ENCODE assay signal across 9 cellular contexts in the genomic region with DNA sequence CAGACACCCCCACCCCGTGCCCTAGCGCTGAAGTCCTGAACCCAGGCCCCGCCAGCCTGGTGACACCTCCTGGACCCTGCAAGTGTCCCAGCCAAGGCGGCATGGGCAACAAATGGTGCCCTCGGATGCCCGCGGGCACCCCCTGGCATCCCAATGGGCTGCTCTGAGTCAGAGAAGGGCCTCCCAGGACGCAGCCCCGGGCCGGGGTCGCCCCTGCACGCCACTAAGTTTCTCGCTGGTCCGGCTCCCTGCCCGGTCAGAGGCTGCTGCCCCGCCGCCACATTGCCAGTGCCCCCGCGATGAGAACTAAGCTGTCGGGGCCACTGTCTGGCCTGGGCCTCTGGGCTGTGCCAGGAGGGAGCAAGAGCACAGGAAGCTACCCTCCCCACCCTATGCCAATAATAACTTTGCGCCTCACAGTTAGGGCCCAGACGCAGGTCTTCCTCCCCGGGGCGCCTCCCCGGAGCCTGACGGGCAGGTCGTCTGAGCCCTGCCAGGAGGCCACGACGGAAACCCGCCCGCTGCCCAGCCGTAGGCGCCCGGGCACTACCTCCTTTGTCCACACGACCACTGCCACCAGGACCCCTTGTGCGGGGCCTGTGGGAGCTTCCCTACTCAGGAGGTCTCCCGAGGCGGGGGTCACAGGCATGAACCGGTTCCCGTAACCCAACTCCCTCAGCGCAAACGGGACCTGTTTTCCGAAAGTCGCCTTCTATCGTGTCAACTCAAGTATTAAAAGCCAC. TPM values are rescaled to one million over a fixed set of nuclear protein-coding genes. Genes with fewer than 3 reads are reported as not detected.
A peak's percentile ranks its signal among the peaks of the same experiment; 100 is the strongest.
DNase-seq lines count a peak whose midpoint lies in the region; ATAC-seq and TF ChIP-seq lines count a peak whose summit lies in the region.
"Had no signal": no experiment of that assay in that cellular context is flagged by ENCODE, and none has a peak within 500 bp of the region (broad histone marks: within the 10 kb centered on the region; RNA-seq: fewer than 3 reads in every experiment).

No MANE protein-coding gene starts in this region.

- no peak for ATAC-seq in stimulated activated memory B cell treated with anti-CD40 and anti-IgM and Interleukin-4, amounts not matched to agents 10 μg/mL and 1 μg/mL and 100 μg/mL, for 72 hours
- ATAC-seq in HG02763 (IDR thresholded peaks at IDR 0.05; ENCODE audit: unreplicated experiment): no peak

- H3K27me3 ChIP-seq in CD4-positive, alpha-beta memory T cell (ENCODE audit: insufficient read depth, low read length): no peaks in the 10 kb centered on the region

- peaks cover 13 to 57% (median 34%) of the 10 kb centered on the region in 4 donors for H3K4me1 Mint-ChIP-seq in CD4-positive, alpha-beta memory T cell
- peaks cover 31% of the 10 kb centered on the region for H3K4me1 Mint-ChIP-seq in activated naive CD4-positive, alpha-beta T cell treated with anti-CD3 and anti-CD28 coated beads, Interleukin-2, amount 50 U/mL, for 24 hours
- peaks cover 41% of the 10 kb centered on the region in 2 donors for H3K4me1 Mint-ChIP-seq in immature natural killer cell
- peaks cover 66% of the 10 kb centered on the region for H3K4me1 Mint-ChIP-seq in stimulated activated memory B cell treated with anti-CD40 and anti-IgM and Interleukin-4, amounts not matched to agents 10 μg/mL and 1 μg/mL and 100 μg/mL, for 72 hours

- in situ Hi-C loops in GM13977 (cut with MboI; ENCODE audit: low pct_unique_long_range_greater_than_20kb, low sequenced_read_pairs, unreplicated experiment): no loop called here

- intact Hi-C loops in CD4-positive, alpha-beta memory T cell (cut with micrococcal nuclease): loop anchor here (1.0 to 5.0 kb wide), 6 partner anchors 11 to 1062 kb away; a partner anchor contains a TSS

- POLR2A ChIA-PET in CD4-positive, alpha-beta memory T cell (lab: Charles Lee; ENCODE audit: partially characterized antibody): interaction anchor here (0.8 to 2.6 kb wide), 13 partner anchors 10 to 357 kb away, joined by 3 to 16 read pairs (median 5); a partner anchor contains a TSS

- TF ChIP-seq CTCF in GM13977 (IDR thresholded peaks at IDR 0.05; ENCODE audit: extremely low read depth, insufficient read depth, missing control alignments): no peak

- peak overlapping the region; percentile 74 to 100 (median 94) for H3K27ac Mint-ChIP-seq in CD4-positive, alpha-beta memory T cell
- H3K27ac Mint-ChIP-seq in activated naive CD4-positive, alpha-beta T cell treated with anti-CD3 and anti-CD28 coated beads, Interleukin-2, amount 50 U/mL, for 24 hours: peak overlapping the region; percentile 93
- peak overlapping the region; percentile 95 to 99 (median 98) for H3K27ac Mint-ChIP-seq in immature natural killer cell
- peak overlapping the region; percentile 96 for H3K27ac Mint-ChIP-seq in stimulated activated memory B cell treated with anti-CD40 and anti-IgM and Interleukin-4, amounts not matched to agents 10 μg/mL and 1 μg/mL and 100 μg/mL, for 72 hours

- H3K36me3 ChIP-seq in CD4-positive, alpha-beta memory T cell (ENCODE audit: insufficient read depth, low read length): no peaks in the 10 kb centered on the region
- H3K36me3 ChIP-seq in KOPT-K1 (ENCODE audit: insufficient read depth, low read length): no peaks in the 10 kb centered on the region

- peaks cover 46% of the 10 kb centered on the region for H3K4me1 ChIP-seq in CD4-positive, alpha-beta memory T cell (ENCODE audit: insufficient read depth, low read length)

- DNase-seq in CD4-positive, alpha-beta memory T cell: peak in 4 of 5 donors; percentile 54 to 66 (median 55)
- DNase-seq in immature natural killer cell (peak; percentile 62 to 68 (median 66)), GM13977 (ENCODE audit: low spot score) (no peak), mucosa of gallbladder (ENCODE audit: low spot score) (no peak)

- peaks cover 0 to 19% of the 10 kb centered on the region in 2 donors for H3K36me3 Mint-ChIP-seq in CD4-positive, alpha-beta memory T cell
- H3K36me3 Mint-ChIP-seq in activated naive CD4-positive, alpha-beta T cell treated with anti-CD3 and anti-CD28 coated beads, Interleukin-2, amount 50 U/mL, for 24 hours: peaks cover 1% of the 10 kb centered on the region
- no peaks in the 10 kb centered on the region for H3K36me3 Mint-ChIP-seq in immature natural killer cell
- H3K36me3 Mint-ChIP-seq in stimulated activated memory B cell treated with anti-CD40 and anti-IgM and Interleukin-4, amounts not matched to agents 10 μg/mL and 1 μg/mL and 100 μg/mL, for 72 hours: no peaks in the 10 kb centered on the region

- peak overlapping the region; percentile 93 to 99 (median 96) for H3K4me3 Mint-ChIP-seq in CD4-positive, alpha-beta memory T cell
- H3K4me3 Mint-ChIP-seq in activated naive CD4-positive, alpha-beta T cell treated with anti-CD3 and anti-CD28 coated beads, Interleukin-2, amount 50 U/mL, for 24 hours: peak overlapping the region; percentile 95
- H3K4me3 Mint-ChIP-seq in immature natural killer cell: peak overlapping the region; percentile 94 to 100 (median 95)
- peak overlapping the region; percentile 91 for H3K4me3 Mint-ChIP-seq in stimulated activated memory B cell treated with anti-CD40 and anti-IgM and Interleukin-4, amounts not matched to agents 10 μg/mL and 1 μg/mL and 100 μg/mL, for 72 hours

- no peaks in the 10 kb centered on the region for H3K9me3 ChIP-seq in CD4-positive, alpha-beta memory T cell (ENCODE audit: control insufficient read depth in 1 of 2, low read length in 2 of 2)
- no peaks in the 10 kb centered on the region for H3K9me3 ChIP-seq in KOPT-K1 (ENCODE audit: insufficient read depth, low read length, poor library complexity, severe bottlenecking)

- H3K27me3 Mint-ChIP-seq in CD4-positive, alpha-beta memory T cell: no peaks in the 10 kb centered on the region
- H3K27me3 Mint-ChIP-seq in activated naive CD4-positive, alpha-beta T cell treated with anti-CD3 and anti-CD28 coated beads, Interleukin-2, amount 50 U/mL, for 24 hours: no peaks in the 10 kb centered on the region
- peaks cover 18 to 41% (median 21%) of the 10 kb centered on the region in 3 donors for H3K27me3 Mint-ChIP-seq in immature natural killer cell (ENCODE audit: low read depth in 3 of 3)
- H3K27me3 Mint-ChIP-seq in stimulated activated memory B cell treated with anti-CD40 and anti-IgM and Interleukin-4, amounts not matched to agents 10 μg/mL and 1 μg/mL and 100 μg/mL, for 72 hours: no peaks in the 10 kb centered on the region

- peak overlapping the region; percentile 82 to 84 for H3K4me3 ChIP-seq in CD4-positive, alpha-beta memory T cell (ENCODE audit: low read length in 2 of 2)

- no peaks in the 10 kb centered on the region for H3K9me3 Mint-ChIP-seq in CD4-positive, alpha-beta memory T cell
- H3K9me3 Mint-ChIP-seq in activated naive CD4-positive, alpha-beta T cell treated with anti-CD3 and anti-CD28 coated beads, Interleukin-2, amount 50 U/mL, for 24 hours: no peaks in the 10 kb centered on the region
- no peaks in the 10 kb centered on the region for H3K9me3 Mint-ChIP-seq in immature natural killer cell
- H3K9me3 Mint-ChIP-seq in stimulated activated memory B cell treated with anti-CD40 and anti-IgM and Interleukin-4, amounts not matched to agents 10 μg/mL and 1 μg/mL and 100 μg/mL, for 72 hours: no peaks in the 10 kb centered on the region

- peak overlapping the region; percentile 74 for H3K27ac ChIP-seq in CD4-positive, alpha-beta memory T cell (ENCODE audit: low read depth, low read length)
- peak overlapping the region; percentile 24 for H3K27ac ChIP-seq in KOPT-K1 (ENCODE audit: low read depth, low read length, poor library complexity, severe bottlenecking)
- H3K27ac ChIP-seq: KMS-11 had no signal

- CTCF ChIA-PET in CD4-positive, alpha-beta memory T cell (lab: Charles Lee; ENCODE audit: partially characterized antibody): interaction anchor here (1.1 to 1.7 kb wide), 3 partner anchors 10 to 39 kb away, joined by 3 to 5 read pairs (median 4); no protein-coding TSS in a partner anchor

RNA-seq across cellular contexts. Expression of a gene that starts 1.4 kb away (rescaled TPM):
- 10 to 100 TPM; 19.0 to 20.5 TPM for total RNA-seq in CD4-positive, alpha-beta memory T cell
- polyA plus RNA-seq in CD4-positive, alpha-beta memory T cell: under 1 TPM; 0.07 to 0.48 TPM
- polyA plus RNA-seq in immature natural killer cell: under 1 TPM in 2 of 3 donors, not detected in 1; 0.14 to 0.75 TPM
- total RNA-seq in mucosa of gallbladder: 72.0 TPM

Comparison
In these comparisons a context has a peak if more than half of its experiments do, and no peak if none do; other contexts are left out.
1. DNase-seq: peak in CD4-positive, alpha-beta memory T cell (4 of 5) and immature natural killer cell (3 of 3); none in GM13977 (single experiment) and mucosa of gallbladder (single experiment).
2. Peak in every context shown above with its lines, with median percentiles within 50 percentile points of each other: H3K27ac Mint-ChIP-seq and H3K4me3 Mint-ChIP-seq.